Comparison of ENCODE assay signal across 8 cellular contexts in the genomic region with DNA sequence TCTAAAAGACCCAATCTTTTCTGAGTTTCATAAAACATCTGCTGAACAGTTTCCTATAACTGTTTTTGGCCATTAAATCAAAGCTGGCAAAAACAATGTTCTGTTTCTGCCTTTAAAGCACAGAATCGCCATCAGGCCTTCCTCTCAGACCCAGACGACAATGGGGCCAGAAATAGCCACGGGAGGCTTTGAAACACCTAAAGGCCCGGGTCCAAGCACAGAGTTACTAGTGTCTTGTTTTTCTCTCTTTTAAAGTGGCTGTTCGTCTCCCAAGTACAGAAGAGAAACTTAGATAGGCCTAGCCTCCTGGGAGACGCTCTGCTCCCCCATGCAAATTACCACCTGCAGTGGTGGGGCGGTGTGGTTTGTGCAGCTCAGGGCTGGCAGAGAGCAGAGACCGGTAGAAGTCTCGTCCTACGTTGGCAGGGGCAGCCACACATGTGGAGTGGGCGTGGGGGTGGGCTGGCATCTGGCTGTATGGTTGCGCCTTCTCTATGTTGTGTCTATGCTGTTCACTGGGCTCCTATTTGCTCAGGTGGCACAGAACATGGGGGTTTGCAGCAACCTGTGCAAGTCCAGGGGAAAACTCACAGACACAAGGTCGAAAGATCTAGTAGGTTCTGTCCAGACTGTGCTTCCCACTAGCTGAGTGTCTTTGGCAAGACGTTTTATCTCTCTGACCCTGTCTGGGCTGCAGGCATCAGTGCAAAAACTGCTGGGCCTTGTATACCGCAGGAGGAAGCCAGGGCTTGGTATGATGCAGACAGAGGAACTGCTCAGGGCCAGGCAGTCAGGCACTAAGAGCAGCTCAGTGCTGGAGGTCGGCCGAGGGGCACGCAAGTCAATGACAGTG. TPM values are rescaled to one million over a fixed set of nuclear protein-coding genes. Genes with fewer than 3 reads are reported as not detected.
DNase-seq lines count a peak whose midpoint lies in the region; ATAC-seq and TF ChIP-seq lines count a peak whose summit lies in the region.

No MANE protein-coding gene starts in this region.

- no peak overlapping the region for H3K56ac ChIP-seq in H9 (ENCODE audit: insufficient read length, low read depth, low read length)

- no peak overlapping the region for H4K5ac ChIP-seq in H9 (ENCODE audit: insufficient read length, low read depth, low read length)

- ATAC-seq in HG03045 (IDR thresholded peaks at IDR 0.05; ENCODE audit: unreplicated experiment) (peak; percentile 97), heart right ventricle (peak; percentile 36 to 86 (median 66))

- no peaks in the 10 kb centered on the region for H3K9me3 ChIP-seq in heart right ventricle
- no peaks in the 10 kb centered on the region for H3K9me3 ChIP-seq in transverse colon
- no peaks in the 10 kb centered on the region for H3K9me3 ChIP-seq in H9 (ENCODE audit: control insufficient read depth, low read depth, low read length)

- no peaks in the 10 kb centered on the region for H3K79me2 ChIP-seq in H9 (ENCODE audit: insufficient read depth, low read length)

- no peaks in the 10 kb centered on the region; a peak in 1 of 7 replicates for H3K36me3 Mint-ChIP-seq in H9 (ENCODE audit: insufficient read depth in 1 of 3, low read depth in 3 of 3)

- H3K27me3 ChIP-seq in heart right ventricle, result no peaks in the 10 kb centered on the region
- no peaks in the 10 kb centered on the region for H3K27me3 ChIP-seq in transverse colon
- H3K27me3 ChIP-seq in H9 (ENCODE audit: insufficient read depth, low read length), result no peaks in the 10 kb centered on the region

- no peak overlapping the region for H2BK12ac ChIP-seq in H9 (ENCODE audit: insufficient read length, low read depth, low read length)

- TF ChIP-seq EP300 in transverse colon (IDR thresholded peaks at IDR 0.05; ENCODE audit: low read depth), result no peak

- no peak overlapping the region for H2BK5ac ChIP-seq in H9 (ENCODE audit: insufficient read length, low read length)

- H2BK20ac ChIP-seq in H9 (ENCODE audit: low read depth, low read length, poor library complexity, severe bottlenecking), result no peak overlapping the region

- H3K36me3 ChIP-seq in heart right ventricle (no peaks in the 10 kb centered on the region), transverse colon (no peaks in the 10 kb centered on the region)

- no peak overlapping the region for H2AK5ac ChIP-seq in H9 (ENCODE audit: insufficient read length, low read length)

- intact Hi-C loops in heart right ventricle (cut with DNase I) (loop anchor here in 1 of 10 donors (1.0 kb wide), 1 partner anchor 42 kb away; no protein-coding TSS in a partner anchor), transverse colon (cut with DNase I; ENCODE audit: low total_unique reads) (no loop called here)

- peak overlapping the region in 1 of 10 donors; percentile 18 for H3K4me3 ChIP-seq in heart right ventricle
- no peak overlapping the region for H3K4me3 ChIP-seq in transverse colon

- in situ Hi-C loops in transverse colon (cut with MboI; ENCODE audit: low pct_ligation_motif_present in 1 of 4, low pct_unique_long_range_greater_than_20kb in 1 of 4, low sequenced_read_pairs in 3 of 4), result no loop called here

- H2AFZ ChIP-seq in H9 (ENCODE audit: low read length), result no peak overlapping the region

- H3K9ac ChIP-seq in H9 (ENCODE audit: extremely low read depth, insufficient read length, low read length), result no peak overlapping the region

- H3K27ac Mint-ChIP-seq in H9, result no peak overlapping the region; a peak in 1 of 7 replicates

- H2BK15ac ChIP-seq in H9 (ENCODE audit: low read depth, low read length), result no peak overlapping the region

- DNase-seq in activated CD4-positive, CD25-positive, alpha-beta regulatory T cell (lab: John Stamatoyannopoulos, UW), result peak in 3 of 4 experiments; percentile 24 to 57 (median 55)
- DNase-seq in heart right ventricle (peak in 1 of 2 donors; percentile 63), transverse colon (peak; percentile 77), OCI-M2 (lab: John Stamatoyannopoulos, UW; ENCODE audit: unreplicated experiment) (no peak), H9 (no peak), ecto neural progenitor cell (ENCODE audit: low spot score) (no peak)

- H3T11ph ChIP-seq in H9 (ENCODE audit: low read length), result no peak overlapping the region

- TF ChIP-seq CTCF in heart right ventricle (IDR thresholded peaks at IDR 0.05) (no peak), transverse colon (IDR thresholded peaks at IDR 0.05) (no peak), H9 (conservative IDR thresholded peaks at IDR 0.05) (no peak)

- TF ChIP-seq POLR2A in GM19193 (IDR thresholded peaks at IDR 0.05; ENCODE audit: extremely low read depth, insufficient read depth, insufficient read length) (peak; percentile 49), transverse colon (IDR thresholded peaks at IDR 0.05) (no peak)

- H3K4me1 Mint-ChIP-seq in H9, result peaks cover 32% of the 10 kb centered on the region in 2 experiments

- H3K18ac ChIP-seq in H9 (ENCODE audit: insufficient read length, low read depth, low read length), result no peak overlapping the region

- 44 to 47% methylated on average over 18 of the region's 18 CpGs for WGBS in heart right ventricle, 2 donors
- 68 to 82% methylated on average over 2 to 18 of the region's 18 CpGs for WGBS in transverse colon (ENCODE audit: low coverage in 1 of 2), 2 donors
- no CpG with 5 or more reads among the region's 18 CpGs for WGBS in H9 (ENCODE audit: extremely low coverage, insufficient read length, low lambda C conversion rate)

- H3K23ac ChIP-seq in H9 (ENCODE audit: insufficient read length, low read depth, low read length), result no peak overlapping the region

- H4K91ac ChIP-seq in H9 (ENCODE audit: insufficient read length, low read depth, low read length), result no peak overlapping the region

- H3K9me3 Mint-ChIP-seq in H9, result no peaks in the 10 kb centered on the region

- H3K79me1 ChIP-seq in H9 (ENCODE audit: insufficient read depth, low read depth, low read length, poor library complexity, severe bottlenecking), result no peaks in the 10 kb centered on the region

- no peak overlapping the region for H3K14ac ChIP-seq in H9 (ENCODE audit: insufficient read depth, low read length)

- H3K23me2 ChIP-seq in H9 (ENCODE audit: insufficient read length, low read depth, low read length, poor library complexity, severe bottlenecking), result no peaks in the 10 kb centered on the region

- H3K27me3 Mint-ChIP-seq in H9 (ENCODE audit: low read depth), result peaks cover 33% of the 10 kb centered on the region

- no peak overlapping the region for H3K4ac ChIP-seq in H9 (ENCODE audit: low read depth, low read length)

- no peak overlapping the region for H2BK120ac ChIP-seq in H9 (ENCODE audit: low read depth, low read length, poor library complexity, severe bottlenecking)

- H4K20me1 ChIP-seq in H9 (ENCODE audit: control insufficient read depth, insufficient read depth, insufficient read length), result no peaks in the 10 kb centered on the region

- H3K4me2 ChIP-seq in H9 (ENCODE audit: insufficient read depth, insufficient read length, low read length), result no peak overlapping the region

- H3K4me3 Mint-ChIP-seq in H9, result no peak overlapping the region; a peak in 1 of 5 replicates

- no peak overlapping the region for H4K8ac ChIP-seq in H9 (replicated peaks; ENCODE audit: insufficient read length, low read depth, low read length)

- peak overlapping the region in 8 of 10 donors; percentile 45 to 82 (median 66) for H3K27ac ChIP-seq in heart right ventricle
- peak overlapping the region; percentile 31 to 70 (median 48) for H3K27ac ChIP-seq in transverse colon
- no peak overlapping the region for H3K27ac ChIP-seq in H9 (ENCODE audit: insufficient read length, low read depth, low read length)

- H3K4me1 ChIP-seq in heart right ventricle, result peaks cover 0 to 56% (median 34%) of the 10 kb centered on the region in 9 donors
- no peaks in the 10 kb centered on the region for H3K4me1 ChIP-seq in transverse colon
- H3K4me1 ChIP-seq in H9 (ENCODE audit: insufficient read depth, low read length), result peaks cover 6% of the 10 kb centered on the region; the same call in 1 of the 2 replicates

RNA-seq across cellular contexts. Expression of a gene that starts 23.6 kb away (rescaled TPM):
- total RNA-seq in heart right ventricle (10 to 100 TPM; 33.1 to 93.4 (median 53.2) TPM), transverse colon (10 to 100 TPM; 23.6 to 56.7 (median 29.2) TPM), H9 (2021) (29.0 and 29.9 TPM in 2 replicates)
- polyA plus RNA-seq in heart right ventricle, result 10 to 100 TPM; 21.3 to 21.4 TPM

Comparison
In these comparisons a context has a peak if more than half of its experiments do, and no peak if none do; other contexts are left out.
1. DNase-seq: peak in activated CD4-positive, CD25-positive, alpha-beta regulatory T cell (3 of 4) and transverse colon (single experiment); none in OCI-M2 (single experiment), H9 (single experiment) and ecto neural progenitor cell (single experiment).